ENCODE assay signal across 9 cellular contexts in the genomic region with DNA sequence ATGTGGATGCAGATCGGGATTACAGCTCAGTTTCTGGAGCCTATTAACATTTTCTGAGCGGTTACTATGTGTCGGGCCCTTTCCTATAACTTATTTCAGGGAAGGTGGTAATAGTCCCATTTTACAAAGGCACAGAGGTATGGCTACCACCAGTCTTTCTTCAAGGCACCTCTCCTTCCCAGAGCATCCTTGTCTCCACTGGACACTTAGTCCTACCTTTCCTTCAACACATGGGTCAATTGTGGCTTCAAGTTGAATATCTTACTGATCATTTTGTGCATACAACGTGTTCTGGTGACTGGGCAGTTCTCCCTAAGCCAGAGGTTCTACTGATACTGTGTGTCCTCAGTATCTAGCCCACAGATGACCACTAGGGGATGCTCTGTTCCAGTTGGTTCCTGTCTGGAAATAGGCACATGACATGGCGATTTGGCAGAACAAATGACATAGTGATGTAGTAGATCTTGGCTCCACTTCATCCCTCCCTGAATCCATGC.
DNase-seq lines count a peak whose midpoint lies in the region; ATAC-seq, FAIRE-seq and TF ChIP-seq lines count a peak whose summit lies in the region.
"Had no signal": no experiment of that assay in that cellular context is flagged by ENCODE, and none has a peak within 500 bp of the region (broad histone marks: within the 10 kb centered on the region; RNA-seq: fewer than 3 reads in every experiment).

No MANE protein-coding gene starts in this region.

- H3K4me1 ChIP-seq in kidney (ENCODE audit: control insufficient read depth in 1 of 2, insufficient read depth in 1 of 2, low read depth in 1 of 2, low read length in 2 of 2), result peaks cover 4 to 7% of the 10 kb centered on the region in 2 donors

- FAIRE-seq in kidney (lab: Jason Lieb, UNC), result no peak
- FAIRE-seq: endometrium had no signal

- H3K9me3 ChIP-seq in kidney (ENCODE audit: control insufficient read depth in 1 of 2, low read length in 2 of 2), result no peaks in the 10 kb centered on the region

- H3K9ac ChIP-seq in kidney (ENCODE audit: low read length in 2 of 2), result no peak overlapping the region

- peak; percentile 94 for TF ChIP-seq CTCF in kidney (IDR thresholded peaks at IDR 0.05; ENCODE audit: borderline replicate concordance, extremely low read depth, insufficient read depth)

- no peaks in the 10 kb centered on the region for H3K36me3 ChIP-seq in kidney (ENCODE audit: control insufficient read depth in 1 of 2, insufficient read depth in 2 of 2, low read length in 2 of 2)

- intact Hi-C loops in kidney (cut with DNase I), result no loop called here

- no peak for ATAC-seq in HG03045 (IDR thresholded peaks at IDR 0.05; ENCODE audit: unreplicated experiment)

- H3K4me3 ChIP-seq in kidney (ENCODE audit: low read length in 2 of 2), result peak overlapping the region in 1 of 2 donors; percentile 14

- peak; percentile 35 for DNase-seq in GF-D8 (lab: John Stamatoyannopoulos, UW)
- peak; percentile 74 for DNase-seq in HCEC 1CT
- DNase-seq in NCI-H1092 treated with DMSO at 0.1 percent for 48 hours (lab: John Stamatoyannopoulos, UW), result peak; percentile 73
- DNase-seq in T-helper 9 cell, result peak; percentile 18
- peak; percentile 63 for DNase-seq in brain pericyte (ENCODE audit: low read depth, low spot score)
- no peak for DNase-seq in kidney
- DNase-seq in stimulated activated CD4-positive, alpha-beta T cell treated with anti-CD3 and anti-CD28 coated beads, TNF-alpha, amount 100 ng/mL, for 48 hours (ENCODE audit: low read depth in 3 of 3), result peak; percentile 15 to 48 (median 46)

- no peak overlapping the region for H3K27ac ChIP-seq in kidney (ENCODE audit: low read depth in 2 of 2, low read length in 2 of 2)
